2 cellular contexts compared by ENCODE assay signal in the genomic region with DNA sequence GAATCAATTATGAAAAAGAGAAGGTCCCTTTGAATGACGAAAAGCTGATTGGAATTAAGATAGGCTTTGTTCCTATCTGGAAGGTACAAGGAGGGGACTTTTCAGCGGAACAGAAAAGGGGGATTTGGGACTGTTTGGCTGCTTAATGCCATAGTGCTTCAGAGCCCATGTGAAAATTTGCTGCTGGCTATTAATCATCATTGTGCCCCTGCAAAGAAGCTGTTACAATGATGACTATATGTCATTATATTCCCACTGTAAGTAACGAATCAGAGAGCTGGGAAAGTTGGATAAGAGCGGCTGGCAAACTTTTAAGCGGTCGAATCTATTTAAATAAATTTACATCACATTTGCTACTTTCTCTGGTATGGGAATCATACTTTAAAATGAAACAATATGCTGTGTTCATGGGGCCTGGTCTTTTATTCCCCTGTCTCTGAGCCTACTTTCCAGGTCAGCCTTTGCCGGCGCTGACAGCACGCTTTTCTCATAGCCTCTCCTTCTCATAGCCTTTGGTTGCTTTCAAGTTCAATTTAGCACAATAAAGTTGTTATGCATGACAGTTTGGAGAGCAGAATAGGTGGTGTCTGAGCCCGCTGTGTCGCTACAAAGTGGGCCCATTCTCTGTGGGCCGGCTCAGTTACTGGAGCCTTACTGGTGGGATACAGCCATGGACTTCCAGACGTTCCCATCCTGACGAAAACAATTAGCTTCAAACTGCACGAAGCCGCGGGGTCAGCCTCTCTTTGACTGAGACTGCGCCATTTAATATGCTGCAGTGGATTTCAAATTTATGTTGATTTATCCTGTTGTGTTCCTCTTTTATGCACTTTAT.
TF ChIP-seq lines count a peak whose summit lies in the region.

No MANE protein-coding gene starts in this region.

TF ChIP-seq in GM23338, 12 proteins besides CTCF, POLR2A, EP300 and RAD21 (continues in another document):
- no peak for TF ChIP-seq POLR2AphosphoS5 (IDR thresholded peaks at IDR 0.05; ENCODE audit: low read depth)
- TF ChIP-seq, protein P1, sequence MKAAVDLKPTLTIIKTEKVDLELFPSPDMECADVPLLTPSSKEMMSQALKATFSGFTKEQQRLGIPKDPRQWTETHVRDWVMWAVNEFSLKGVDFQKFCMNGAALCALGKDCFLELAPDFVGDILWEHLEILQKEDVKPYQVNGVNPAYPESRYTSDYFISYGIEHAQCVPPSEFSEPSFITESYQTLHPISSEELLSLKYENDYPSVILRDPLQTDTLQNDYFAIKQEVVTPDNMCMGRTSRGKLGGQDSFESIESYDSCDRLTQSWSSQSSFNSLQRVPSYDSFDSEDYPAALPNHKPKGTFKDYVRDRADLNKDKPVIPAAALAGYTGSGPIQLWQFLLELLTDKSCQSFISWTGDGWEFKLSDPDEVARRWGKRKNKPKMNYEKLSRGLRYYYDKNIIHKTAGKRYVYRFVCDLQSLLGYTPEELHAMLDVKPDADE (IDR thresholded peaks at IDR 0.05): no peak
- no peak for TF ChIP-seq EZH2phosphoT487 (IDR thresholded peaks at IDR 0.05; ENCODE audit: unreplicated experiment)
- TF ChIP-seq, protein P2, sequence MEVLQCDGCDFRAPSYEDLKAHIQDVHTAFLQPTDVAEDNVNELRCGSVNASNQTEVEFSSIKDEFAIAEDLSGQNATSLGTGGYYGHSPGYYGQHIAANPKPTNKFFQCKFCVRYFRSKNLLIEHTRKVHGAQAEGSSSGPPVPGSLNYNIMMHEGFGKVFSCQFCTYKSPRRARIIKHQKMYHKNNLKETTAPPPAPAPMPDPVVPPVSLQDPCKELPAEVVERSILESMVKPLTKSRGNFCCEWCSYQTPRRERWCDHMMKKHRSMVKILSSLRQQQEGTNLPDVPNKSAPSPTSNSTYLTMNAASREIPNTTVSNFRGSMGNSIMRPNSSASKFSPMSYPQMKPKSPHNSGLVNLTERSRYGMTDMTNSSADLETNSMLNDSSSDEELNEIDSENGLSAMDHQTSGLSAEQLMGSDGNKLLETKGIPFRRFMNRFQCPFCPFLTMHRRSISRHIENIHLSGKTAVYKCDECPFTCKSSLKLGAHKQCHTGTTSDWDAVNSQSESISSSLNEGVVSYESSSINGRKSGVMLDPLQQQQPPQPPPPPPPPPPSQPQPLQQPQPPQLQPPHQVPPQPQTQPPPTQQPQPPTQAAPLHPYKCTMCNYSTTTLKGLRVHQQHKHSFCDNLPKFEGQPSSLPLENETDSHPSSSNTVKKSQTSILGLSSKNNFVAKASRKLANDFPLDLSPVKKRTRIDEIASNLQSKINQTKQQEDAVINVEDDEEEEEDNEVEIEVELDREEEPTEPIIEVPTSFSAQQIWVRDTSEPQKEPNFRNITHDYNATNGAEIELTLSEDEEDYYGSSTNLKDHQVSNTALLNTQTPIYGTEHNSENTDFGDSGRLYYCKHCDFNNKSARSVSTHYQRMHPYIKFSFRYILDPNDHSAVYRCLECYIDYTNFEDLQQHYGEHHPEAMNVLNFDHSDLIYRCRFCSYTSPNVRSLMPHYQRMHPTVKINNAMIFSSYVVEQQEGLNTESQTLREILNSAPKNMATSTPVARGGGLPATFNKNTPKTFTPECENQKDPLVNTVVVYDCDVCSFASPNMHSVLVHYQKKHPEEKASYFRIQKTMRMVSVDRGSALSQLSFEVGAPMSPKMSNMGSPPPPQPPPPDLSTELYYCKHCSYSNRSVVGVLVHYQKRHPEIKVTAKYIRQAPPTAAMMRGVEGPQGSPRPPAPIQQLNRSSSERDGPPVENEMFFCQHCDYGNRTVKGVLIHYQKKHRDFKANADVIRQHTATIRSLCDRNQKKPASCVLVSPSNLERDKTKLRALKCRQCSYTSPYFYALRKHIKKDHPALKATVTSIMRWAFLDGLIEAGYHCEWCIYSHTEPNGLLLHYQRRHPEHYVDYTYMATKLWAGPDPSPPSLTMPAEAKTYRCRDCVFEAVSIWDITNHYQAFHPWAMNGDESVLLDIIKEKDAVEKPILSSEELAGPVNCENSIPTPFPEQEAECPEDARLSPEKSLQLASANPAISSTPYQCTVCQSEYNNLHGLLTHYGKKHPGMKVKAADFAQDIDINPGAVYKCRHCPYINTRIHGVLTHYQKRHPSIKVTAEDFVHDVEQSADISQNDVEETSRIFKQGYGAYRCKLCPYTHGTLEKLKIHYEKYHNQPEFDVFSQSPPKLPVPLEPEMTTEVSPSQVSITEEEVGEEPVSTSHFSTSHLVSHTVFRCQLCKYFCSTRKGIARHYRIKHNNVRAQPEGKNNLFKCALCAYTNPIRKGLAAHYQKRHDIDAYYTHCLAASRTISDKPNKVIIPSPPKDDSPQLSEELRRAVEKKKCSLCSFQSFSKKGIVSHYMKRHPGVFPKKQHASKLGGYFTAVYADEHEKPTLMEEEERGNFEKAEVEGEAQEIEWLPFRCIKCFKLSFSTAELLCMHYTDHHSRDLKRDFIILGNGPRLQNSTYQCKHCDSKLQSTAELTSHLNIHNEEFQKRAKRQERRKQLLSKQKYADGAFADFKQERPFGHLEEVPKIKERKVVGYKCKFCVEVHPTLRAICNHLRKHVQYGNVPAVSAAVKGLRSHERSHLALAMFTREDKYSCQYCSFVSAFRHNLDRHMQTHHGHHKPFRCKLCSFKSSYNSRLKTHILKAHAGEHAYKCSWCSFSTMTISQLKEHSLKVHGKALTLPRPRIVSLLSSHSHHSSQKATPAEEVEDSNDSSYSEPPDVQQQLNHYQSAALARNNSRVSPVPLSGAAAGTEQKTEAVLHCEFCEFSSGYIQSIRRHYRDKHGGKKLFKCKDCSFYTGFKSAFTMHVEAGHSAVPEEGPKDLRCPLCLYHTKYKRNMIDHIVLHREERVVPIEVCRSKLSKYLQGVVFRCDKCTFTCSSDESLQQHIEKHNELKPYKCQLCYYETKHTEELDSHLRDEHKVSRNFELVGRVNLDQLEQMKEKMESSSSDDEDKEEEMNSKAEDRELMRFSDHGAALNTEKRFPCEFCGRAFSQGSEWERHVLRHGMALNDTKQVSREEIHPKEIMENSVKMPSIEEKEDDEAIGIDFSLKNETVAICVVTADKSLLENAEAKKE (CRISPR knock-in tag; IDR thresholded peaks at IDR 0.05): no peak
- no peak for TF ChIP-seq STAT1 (IDR thresholded peaks at IDR 0.05; ENCODE audit: unreplicated experiment)
- TF ChIP-seq EZH2 (IDR thresholded peaks at IDR 0.05; ENCODE audit: low read depth, unreplicated experiment): no peak
- no peak for TF ChIP-seq ZNF331 (CRISPR knock-in tag; IDR thresholded peaks at IDR 0.05; ENCODE audit: low read depth)
- no peak for TF ChIP-seq CREB1 (CRISPR knock-in tag; IDR thresholded peaks at IDR 0.05; ENCODE audit: low read depth)
- TF ChIP-seq JUNB (IDR thresholded peaks at IDR 0.05; ENCODE audit: unreplicated experiment): no peak

TF ChIP-seq in H1, 55 proteins besides CTCF, POLR2A, EP300 and RAD21:
- no peak for TF ChIP-seq GABPA (IDR thresholded peaks at IDR 0.05; ENCODE audit: borderline replicate concordance, insufficient read depth, low read length)
- no peak for TF ChIP-seq HDAC6 (IDR thresholded peaks at IDR 0.05; ENCODE audit: low read depth, low read length)
- no peak for TF ChIP-seq BACH1 (IDR thresholded peaks at IDR 0.05; ENCODE audit: low read length)
- no peak for TF ChIP-seq CBX8 (IDR thresholded peaks at IDR 0.05; ENCODE audit: borderline replicate concordance, low read depth, low read length)
- TF ChIP-seq POLR2AphosphoS5 (IDR thresholded peaks at IDR 0.05; ENCODE audit: low read depth, low read length): no peak
- no peak for TF ChIP-seq CREB1 (IDR thresholded peaks at IDR 0.05)
- TF ChIP-seq CTBP2 (IDR thresholded peaks at IDR 0.05; ENCODE audit: borderline replicate concordance, insufficient read depth, insufficient read length, low read length): no peak
- no peak for TF ChIP-seq CEBPB (IDR thresholded peaks at IDR 0.05; ENCODE audit: low read depth, low read length)
- no peak for TF ChIP-seq TEAD4 (IDR thresholded peaks at IDR 0.05; ENCODE audit: low read depth, low read length)
- no peak for TF ChIP-seq E2F6 (IDR thresholded peaks at IDR 0.05)
